9 cellular contexts compared by ENCODE assay signal in the genomic region with DNA sequence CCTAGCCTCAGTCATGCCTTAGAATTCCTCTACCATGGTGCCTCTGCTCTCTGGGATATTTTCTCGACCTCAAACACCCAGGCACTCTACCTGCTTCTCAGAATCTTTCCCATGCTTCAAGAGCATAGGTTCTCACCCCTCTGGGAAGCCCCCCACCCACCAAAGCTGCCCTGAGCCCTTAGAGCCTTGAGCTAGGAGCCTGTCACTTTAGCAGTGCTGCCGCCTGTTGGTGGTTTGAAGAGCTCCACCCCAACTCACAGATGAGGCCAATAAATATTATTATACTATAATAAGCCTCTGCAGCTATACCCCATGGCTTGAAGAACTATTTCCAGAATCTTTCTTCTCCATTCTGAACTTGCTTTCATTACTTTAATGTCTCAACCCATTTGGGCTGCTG.
DNase-seq lines count a peak whose midpoint lies in the region; ATAC-seq, FAIRE-seq and TF ChIP-seq lines count a peak whose summit lies in the region.
"Had no signal": no experiment of that assay in that cellular context is flagged by ENCODE, and none has a peak within 500 bp of the region (broad histone marks: within the 10 kb centered on the region; RNA-seq: fewer than 3 reads in every experiment).

No MANE protein-coding gene starts in this region.

- CTCF ChIA-PET in H1 (lab: Charles Lee; ENCODE audit: partially characterized antibody) = interaction anchor here (0.6 to 7.3 kb wide), 33 partner anchors 8 to 220 kb away, joined by 3 to 51 read pairs (median 5); partner anchors contain the start of genes NHSL2 and RTL5

- no peak overlapping the region for H2BK15ac ChIP-seq in H1 (ENCODE audit: low read length)

- no peak overlapping the region for H3K18ac ChIP-seq in H1 (ENCODE audit: extremely low read depth, low read length)

- peak; percentile 26 to 39 for DNase-seq in activated T-cell treated with anti-CD3 and anti-CD28 coated beads, Interleukin-2, amount 50 U/mL, for 48 hours
- no peak for DNase-seq in activated T-cell treated with anti-CD3 and anti-CD28 coated beads, Interleukin-2, amount 50 U/mL, for 4 hours
- DNase-seq in NCI-H69 (lab: John Stamatoyannopoulos, UW) (peak; percentile 6), H1 (ENCODE audit: low read depth in 1 of 2, low spot score in 2 of 2) (peak in 1 of 2 experiments; percentile 56), small intestine (peak; percentile 20), GM12892 (ENCODE audit: insufficient read length) (no peak), cortex of kidney (lab: John Stamatoyannopoulos, UW) (no peak), HuH-7.5 (ENCODE audit: low spot score) (no peak)

- no peaks in the 10 kb centered on the region for H3K79me1 ChIP-seq in H1 (ENCODE audit: low read depth, low read length)

- H3K4me2 ChIP-seq in H1 (ENCODE audit: insufficient read depth in 1 of 2, low read depth in 2 of 2, low read length in 2 of 2) = no peak overlapping the region

- H3K27ac ChIP-seq in H1 (ENCODE audit: low read depth, low read length) (no peak overlapping the region), small intestine (ENCODE audit: low read depth in 1 of 2, low read length in 1 of 2) (no peak overlapping the region)

- no peak overlapping the region for H4K5ac ChIP-seq in H1 (ENCODE audit: insufficient read length, low read depth, low read length)

- TF ChIP-seq POLR2A in H1 (IDR thresholded peaks at IDR 0.05; ENCODE audit: control extremely low read depth in 1 of 2, low read depth in 2 of 2, low read length in 2 of 2) (no peak), GM12892 (IDR thresholded peaks at IDR 0.05; ENCODE audit: low read depth, low read length) (no peak)

- no peak overlapping the region for H2BK120ac ChIP-seq in H1 (replicated peaks; ENCODE audit: low read depth, low read length)

- peaks cover 35% of the 10 kb centered on the region for H3K4me1 Mint-ChIP-seq in activated T-cell treated with anti-CD3 and anti-CD28 coated beads, Interleukin-2, amount 50 U/mL, for 4 hours (ENCODE audit: low read depth)

- H4K91ac ChIP-seq in H1 (replicated peaks; ENCODE audit: insufficient read length, low read length) = no peak overlapping the region

- TF ChIP-seq CTCF in H1 (IDR thresholded peaks at IDR 0.05; ENCODE audit: control extremely low read depth in 1 of 3, insufficient read depth in 1 of 3, low read depth in 1 of 3, low read length in 3 of 3) = peak; percentile 41 to 62 (median 42)

- H3K9me3 Mint-ChIP-seq in activated T-cell treated with anti-CD3 and anti-CD28 coated beads, Interleukin-2, amount 50 U/mL, for 4 hours = no peaks in the 10 kb centered on the region
- H3K9me3 Mint-ChIP-seq: T-helper 1 cell treated with Interleukin-12 subunit alpha and Interleukin-12 subunit beta and Interleukin-4 antibody, amounts not matched to agents 30 μg/mL and 1 μg/mL, for 36 hours had no signal

- no peak overlapping the region for H3K4me3 Mint-ChIP-seq in activated T-cell treated with anti-CD3 and anti-CD28 coated beads, Interleukin-2, amount 50 U/mL, for 4 hours
- H3K4me3 Mint-ChIP-seq: T-helper 1 cell treated with Interleukin-12 subunit alpha and Interleukin-12 subunit beta and Interleukin-4 antibody, amounts not matched to agents 30 μg/mL and 1 μg/mL, for 36 hours had no signal

- FAIRE-seq in H1 (lab: Jason Lieb, UNC) (no peak), small intestine (lab: Jason Lieb, UNC) (no peak), GM12892 (lab: Jason Lieb, UNC) (no peak)

- H3K36me3 Mint-ChIP-seq in activated T-cell treated with anti-CD3 and anti-CD28 coated beads, Interleukin-2, amount 50 U/mL, for 4 hours (ENCODE audit: insufficient read depth) = no peaks in the 10 kb centered on the region

- no peak overlapping the region for H2BK12ac ChIP-seq in H1 (ENCODE audit: low read depth, low read length)

- no peak overlapping the region for H3K14ac ChIP-seq in H1 (ENCODE audit: insufficient read length)

- peaks cover 0 to 7% (median 1%) of the 10 kb centered on the region in 4 experiments; a peak in 3 of 7 replicates for H3K4me1 ChIP-seq in H1 (replicated peaks in 1 of 4; ENCODE audit: control insufficient read depth in 3 of 4, insufficient read depth in 4 of 4, low read length in 3 of 4)
- H3K4me1 ChIP-seq in small intestine (ENCODE audit: control insufficient read depth in 2 of 2, insufficient read depth in 1 of 2, low read depth in 1 of 2, low read length in 1 of 2) = no peaks in the 10 kb centered on the region

- no peak overlapping the region for H3K9ac ChIP-seq in H1 (replicated peaks in 1 of 4; ENCODE audit: extremely low read depth in 1 of 4, low read depth in 3 of 4, low read length in 3 of 4)

- peaks cover 0 to 2% (median 0%) of the 10 kb centered on the region in 4 experiments; a peak in 1 of 8 replicates for H3K36me3 ChIP-seq in H1 (ENCODE audit: control insufficient read depth in 2 of 4, insufficient read depth in 4 of 4, low read length in 3 of 4)
- no peaks in the 10 kb centered on the region for H3K36me3 ChIP-seq in small intestine (ENCODE audit: control insufficient read depth in 2 of 2, insufficient read depth in 2 of 2, low read length in 2 of 2)

- no peak overlapping the region for H2AFZ ChIP-seq in H1 (ENCODE audit: low read length)

- POLR2A ChIA-PET in H1 (lab: Charles Lee; ENCODE audit: partially characterized antibody) = interaction anchor here (0.9 to 1.9 kb wide), 2 partner anchors 23 to 106 kb away, joined by 4 to 6 read pairs; no protein-coding TSS in a partner anchor

- H3K9me3 ChIP-seq in H1 (ENCODE audit: insufficient read depth in 2 of 2, low read depth in 1 of 2, low read length in 1 of 2) = no peaks in the 10 kb centered on the region
- no peaks in the 10 kb centered on the region for H3K9me3 ChIP-seq in small intestine (ENCODE audit: control insufficient read depth, low read depth)

- TF ChIP-seq EP300 in H1 (IDR thresholded peaks at IDR 0.05; ENCODE audit: borderline replicate concordance in 1 of 2, low read depth in 2 of 2, low read length in 2 of 2) = no peak

- H3K23ac ChIP-seq in H1 (ENCODE audit: insufficient read length) = no peak overlapping the region

- no peak overlapping the region for H2BK20ac ChIP-seq in H1 (ENCODE audit: low read length)

- no peaks in the 10 kb centered on the region for H3K23me2 ChIP-seq in H1 (ENCODE audit: low read depth, low read length)

- H4K20me1 ChIP-seq in H1 (replicated peaks in 1 of 2; ENCODE audit: control insufficient read depth in 1 of 2, insufficient read depth in 2 of 2, low read length in 2 of 2) = peaks cover 0 to 1% of the 10 kb centered on the region in 2 experiments

- H2AK5ac ChIP-seq in H1 (ENCODE audit: low read depth, low read length) = no peak overlapping the region

- TF ChIP-seq RAD21 in H1 (IDR thresholded peaks at IDR 0.05 in 1 of 2, conservative IDR thresholded peaks at IDR 0.05 in 1 of 2; ENCODE audit: low read depth in 2 of 2, low read length in 2 of 2) = peak; percentile 40 to 58

- no peak overlapping the region for H2BK5ac ChIP-seq in H1 (ENCODE audit: low read depth, low read length)

- no peaks in the 10 kb centered on the region for H3K27me3 Mint-ChIP-seq in activated T-cell treated with anti-CD3 and anti-CD28 coated beads, Interleukin-2, amount 50 U/mL, for 4 hours (ENCODE audit: low read depth)

- WGBS in H1 (ENCODE audit: extremely low coverage in 1 of 2, insufficient coverage in 1 of 2, insufficient read length in 1 of 2, insufficient replicate concordance in 2 of 2, low coverage in 1 of 2, low lambda C conversion rate in 2 of 2, missing lambda C conversion rate in 1 of 2), 2 experiments = 21% methylated on average over 2 of the region's 2 CpGs; no CpG with 5 or more reads in 1 of the 2 experiments
- WGBS in small intestine, 3 donors = 11 to 47% (median 34%) methylated on average over 2 of the region's 2 CpGs

- H3K27me3 ChIP-seq in H1 (replicated peaks in 1 of 4; ENCODE audit: control insufficient read depth in 3 of 4, extremely low read depth in 1 of 4, insufficient read depth in 3 of 4, low read length in 3 of 4) = peaks cover 0 to 2% (median 0%) of the 10 kb centered on the region in 4 experiments; a peak in 3 of 7 replicates
- H3K27me3 ChIP-seq in small intestine (ENCODE audit: control insufficient read depth in 2 of 2, insufficient read depth in 2 of 2, low read length in 2 of 2) = no peaks in the 10 kb centered on the region

- no peaks in the 10 kb centered on the region for H3K79me2 ChIP-seq in H1 (ENCODE audit: control insufficient read depth in 1 of 2, insufficient read depth in 2 of 2, low read length in 2 of 2)

- H3K4ac ChIP-seq in H1 (replicated peaks; ENCODE audit: insufficient read length, low read depth, low read length) = no peak overlapping the region

- no peak for ATAC-seq in activated T-cell treated with anti-CD3 and anti-CD28 coated beads, Interleukin-2, amount 50 U/mL, for 4 hours

- H3K56ac ChIP-seq in H1 (replicated peaks; ENCODE audit: insufficient read length, low read depth, low read length) = no peak overlapping the region

- no peak overlapping the region for H4K8ac ChIP-seq in H1 (ENCODE audit: extremely low read depth, insufficient read depth, low read length)

- no peak overlapping the region for H3K4me3 ChIP-seq in H1 (ENCODE audit: extremely low read depth in 1 of 4, insufficient read depth in 2 of 4, low read depth in 3 of 4, low read length in 4 of 4)
- H3K4me3 ChIP-seq in small intestine (ENCODE audit: low read depth in 1 of 2, low read length in 2 of 2) = no peak overlapping the region

TF ChIP-seq in H1, 55 proteins besides CTCF, POLR2A, EP300 and RAD21:
- no peak for TF ChIP-seq HDAC2 (IDR thresholded peaks at IDR 0.05; ENCODE audit: borderline replicate concordance in 1 of 2, low read depth in 2 of 2, low read length in 2 of 2)
- TF ChIP-seq ZNF274 (IDR thresholded peaks at IDR 0.05; ENCODE audit: borderline replicate concordance, extremely low read depth, low read length) = no peak
- TF ChIP-seq TBP (IDR thresholded peaks at IDR 0.05; ENCODE audit: low read depth, low read length) = no peak
- TF ChIP-seq ASH2L (IDR thresholded peaks at IDR 0.05; ENCODE audit: low read length) = no peak

Comparison
In these comparisons a context has a peak if more than half of its experiments do, and no peak if none do; other contexts are left out.
1. DNase-seq: peak in activated T-cell treated with anti-CD3 and anti-CD28 coated beads, Interleukin-2, amount 50 U/mL, for 48 hours (2 of 2), NCI-H69 (single experiment) and small intestine (single experiment); none in activated T-cell treated with anti-CD3 and anti-CD28 coated beads, Interleukin-2, amount 50 U/mL, for 4 hours (single experiment), GM12892 (single experiment), cortex of kidney (single experiment) and HuH-7.5 (single experiment).